ENCODE assay signal across 8 cellular contexts in genomic region chr5:36692791-36693763, GRCh38.
A peak's percentile ranks its signal among the peaks of the same experiment; 100 is the strongest.
DNase-seq lines count a peak whose midpoint lies in the region; ATAC-seq, FAIRE-seq and TF ChIP-seq lines count a peak whose summit lies in the region.

No MANE protein-coding gene starts in this region.

- H3K79me2 ChIP-seq in ACC112 (ENCODE audit: control insufficient read depth, insufficient read depth, low read length, unreplicated experiment) (no peaks in the 10 kb centered on the region), neural cell (replicated peaks; ENCODE audit: insufficient read depth, low read length) (no peaks in the 10 kb centered on the region)

- H3K36me3 ChIP-seq in ACC112 (ENCODE audit: insufficient read depth, low read length) (no peaks in the 10 kb centered on the region), neural cell (ENCODE audit: insufficient read depth, low read length) (no peaks in the 10 kb centered on the region), upper lobe of right lung (no peaks in the 10 kb centered on the region)

- H3K36me3 Mint-ChIP-seq in activated T-cell treated with anti-CD3 and anti-CD28 coated beads, Interleukin-2, amount 50 U/mL, for 4 hours (ENCODE audit: insufficient read depth): no peaks in the 10 kb centered on the region

- no peak for TF ChIP-seq EP300 in neural cell (conservative IDR thresholded peaks at IDR 0.05; ENCODE audit: poor library complexity, severe bottlenecking)

- H3K9ac ChIP-seq in neural cell (ENCODE audit: low read length): no peak overlapping the region

- peaks cover 9% of the 10 kb centered on the region for H3K27me3 Mint-ChIP-seq in activated T-cell treated with anti-CD3 and anti-CD28 coated beads, Interleukin-2, amount 50 U/mL, for 4 hours (ENCODE audit: low read depth)

- H3K4me2 ChIP-seq in neural cell (ENCODE audit: low read length): no peak overlapping the region

- ATAC-seq in GM18502 (IDR thresholded peaks at IDR 0.05; ENCODE audit: poor library complexity, unreplicated experiment): peak; percentile 62
- ATAC-seq in HG02852 (IDR thresholded peaks at IDR 0.05; ENCODE audit: unreplicated experiment): peak; percentile 50
- ATAC-seq in activated T-cell treated with anti-CD3 and anti-CD28 coated beads, Interleukin-2, amount 50 U/mL, for 4 hours: peak; percentile 25 to 36
- ATAC-seq in upper lobe of right lung: peak; percentile 86

- H3K9me3 ChIP-seq in neural cell (ENCODE audit: low read length) (no peaks in the 10 kb centered on the region), upper lobe of right lung (no peaks in the 10 kb centered on the region)

- no peak for FAIRE-seq in frontal cortex (lab: Jason Lieb, UNC)

- intact Hi-C loops in upper lobe of right lung (cut with DNase I): loop anchor here (10.0 kb wide), 1 partner anchor 278 kb away; no protein-coding TSS in a partner anchor

- H3F3A ChIP-seq in neural cell (ENCODE audit: insufficient read depth, low read length, poor library complexity, severe bottlenecking): no peaks in the 10 kb centered on the region

- no peaks in the 10 kb centered on the region for H3K27me3 ChIP-seq in ACC112 (ENCODE audit: insufficient read depth, low read length)
- H3K27me3 ChIP-seq in neural cell (ENCODE audit: insufficient read depth, low read depth, low read length): peaks cover 49% of the 10 kb centered on the region
- peaks cover 12% of the 10 kb centered on the region for H3K27me3 ChIP-seq in upper lobe of right lung

- H3K4me1 ChIP-seq in ACC112 (ENCODE audit: control insufficient read depth, insufficient read depth, low read length, unreplicated experiment) (peaks cover 27% of the 10 kb centered on the region), upper lobe of right lung (peaks cover 15% of the 10 kb centered on the region)

- H3K27ac ChIP-seq in ACC112 (ENCODE audit: low read depth, low read length) (no peak overlapping the region), neural cell (ENCODE audit: low read length) (no peak overlapping the region), upper lobe of right lung (no peak overlapping the region)

- no peaks in the 10 kb centered on the region for H3K9me2 ChIP-seq in neural cell (ENCODE audit: insufficient read depth, low read length)

- no peaks in the 10 kb centered on the region for H3K9me3 Mint-ChIP-seq in activated T-cell treated with anti-CD3 and anti-CD28 coated beads, Interleukin-2, amount 50 U/mL, for 4 hours

- peak overlapping the region; percentile 61; the same call in 1 of the 2 replicates for H3K4me3 ChIP-seq in ACC112 (ENCODE audit: low read depth, low read length)
- H3K4me3 ChIP-seq in neural cell (ENCODE audit: low read length): peak overlapping the region; percentile 13
- no peak overlapping the region for H3K4me3 ChIP-seq in upper lobe of right lung

- peak; percentile 80 for TF ChIP-seq RAD21 in neural cell (conservative IDR thresholded peaks at IDR 0.05)

- peaks cover 12% of the 10 kb centered on the region for H3K4me1 Mint-ChIP-seq in activated T-cell treated with anti-CD3 and anti-CD28 coated beads, Interleukin-2, amount 50 U/mL, for 4 hours (ENCODE audit: low read depth)

- H4K20me1 ChIP-seq in neural cell (ENCODE audit: insufficient read depth): no peaks in the 10 kb centered on the region

- DNase-seq in NCI-H460 (ENCODE audit: extremely low read depth, low read depth) (peak; percentile 55), frontal cortex (ENCODE audit: low spot score in 2 of 2) (peak; percentile 64 to 73), upper lobe of right lung (peak; percentile 87)
- no peak for DNase-seq in activated T-cell treated with anti-CD3 and anti-CD28 coated beads, Interleukin-2, amount 50 U/mL, for 4 hours

- H2AFZ ChIP-seq in ACC112 (ENCODE audit: low read length, unreplicated experiment) (peak overlapping the region; percentile 57), neural cell (ENCODE audit: low read depth, low read length) (no peak overlapping the region)

- H3K4me3 Mint-ChIP-seq in activated T-cell treated with anti-CD3 and anti-CD28 coated beads, Interleukin-2, amount 50 U/mL, for 4 hours: no peak overlapping the region

- TF ChIP-seq CTCF in neural cell (IDR thresholded peaks at IDR 0.05; ENCODE audit: poor library complexity, severe bottlenecking) (peak; percentile 73), upper lobe of right lung (IDR thresholded peaks at IDR 0.05) (peak; percentile 63)

TF ChIP-seq in neural cell, 6 proteins besides CTCF, POLR2A, EP300 and RAD21:
- TF ChIP-seq MXI1 (conservative IDR thresholded peaks at IDR 0.05; ENCODE audit: poor library complexity, severe bottlenecking) (no peak), POLR2AphosphoS5 (IDR thresholded peaks at IDR 0.05) (no peak), SMC3 (conservative IDR thresholded peaks at IDR 0.05; ENCODE audit: poor library complexity) (peak; percentile 78), REST (IDR thresholded peaks at IDR 0.05; ENCODE audit: borderline replicate concordance) (no peak), TAF1 (IDR thresholded peaks at IDR 0.05; ENCODE audit: low read depth) (no peak)

Comparison
In these comparisons a context has a peak if more than half of its experiments do, and no peak if none do; other contexts are left out.
1. ATAC-seq: peak in every context shown above with its lines; median percentile 86 in upper lobe of right lung; 62 in GM18502; 50 in HG02852; 30 in activated T-cell treated with anti-CD3 and anti-CD28 coated beads, Interleukin-2, amount 50 U/mL, for 4 hours.